ENCODE assay signal across 23 cellular contexts in the genomic region with DNA sequence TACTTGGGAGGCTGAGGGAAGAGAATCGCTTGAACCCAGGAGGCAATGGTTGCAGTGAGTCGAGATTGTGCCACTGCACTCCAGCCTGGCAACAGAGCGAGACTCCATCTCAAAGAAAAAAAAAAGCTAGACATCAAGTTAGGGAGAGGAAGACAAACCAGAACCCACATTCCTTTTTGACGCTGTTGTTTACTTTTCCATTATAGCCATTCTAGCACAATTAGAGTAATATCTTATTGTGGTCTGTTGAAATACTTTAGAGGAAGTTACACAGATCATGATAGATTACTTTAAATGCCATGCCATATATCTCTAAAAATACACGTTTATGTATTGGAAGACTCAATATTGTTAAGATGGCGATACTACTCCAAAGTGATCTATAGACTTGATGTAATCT.
"Had no signal": no experiment of that assay in that cellular context is flagged by ENCODE, and none has a peak within 500 bp of the region (broad histone marks: within the 10 kb centered on the region; RNA-seq: fewer than 3 reads in every experiment).

No MANE protein-coding gene starts in this region.

- DNase-seq: cortex of kidney; effector memory CD8-positive, alpha-beta T cell; erythroblast; esophagus squamous epithelium; foreskin melanocyte; glutamatergic neuron; heart right ventricle; hippocampal formation; left ventricle myocardium superior; lower lobe of right lung; natural killer cell; occipital lobe; ovary; psoas muscle; right cardiac atrium; sigmoid colon; stimulated activated CD4-positive, alpha-beta T cell treated with anti-CD3 and anti-CD28 coated beads, Interleukin-2, amount 100 ng/mL, for 24 hours; stimulated activated CD4-positive, alpha-beta T cell treated with anti-CD3 and anti-CD28 coated beads, Interleukin-4, amount 100 ng/mL, for 24 hours; stimulated activated naive CD4-positive, alpha-beta T cell treated with Interleukin-2 at 50 U/mL for 16 hours; stomach; thyroid gland; trophoblast cell had no signal

- ATAC-seq: effector memory CD8-positive, alpha-beta T cell; heart right ventricle; left ventricle myocardium superior; lower lobe of right lung; natural killer cell; psoas muscle; right cardiac atrium; stimulated activated effector memory CD8-positive, alpha-beta T cell treated with anti-CD3 and anti-CD28 coated beads, Interleukin-12 subunit alpha, Interleukin-12 subunit beta, amount 100 ng/mL, for 72 hours had no signal
